Comparison of ENCODE assay signal across 30 cellular contexts in genomic region chr1:28895896-28896608, GRCh38. TPM values are rescaled to one million over a fixed set of nuclear protein-coding genes. Genes with fewer than 3 reads are reported as not detected.
DNase-seq lines count a peak whose midpoint lies in the region; ATAC-seq and TF ChIP-seq lines count a peak whose summit lies in the region.
"Had no signal": no experiment of that assay in that cellular context is flagged by ENCODE, and none has a peak within 500 bp of the region (broad histone marks: within the 10 kb centered on the region; RNA-seq: fewer than 3 reads in every experiment).

No MANE protein-coding gene starts in this region.

- H3K4me1 Mint-ChIP-seq in activated CD4-positive, alpha-beta T cell treated with anti-CD3 and anti-CD28 coated beads, Interleukin-2, amount 10 ng/mL, durations not matched to agents 7 days and 5 days = peaks cover 30% of the 10 kb centered on the region
- H3K4me1 Mint-ChIP-seq in effector memory CD8-positive, alpha-beta T cell (ENCODE audit: low read depth in 2 of 2) = peaks cover 37 to 49% of the 10 kb centered on the region in 2 donors

- CTCF ChIA-PET in activated CD4-positive, alpha-beta T cell treated with anti-CD3 and anti-CD28 coated beads, Interleukin-2, amount 10 ng/mL, durations not matched to agents 7 days and 5 days (lab: Charles Lee) = interaction anchor here (1.0 kb wide), 1 partner anchor 216 kb away, joined by 3 read pairs; no protein-coding TSS in a partner anchor

- no peak overlapping the region for H3K4me3 Mint-ChIP-seq in activated CD4-positive, alpha-beta T cell treated with anti-CD3 and anti-CD28 coated beads, Interleukin-2, amount 10 ng/mL, durations not matched to agents 7 days and 5 days
- H3K4me3 Mint-ChIP-seq in effector memory CD8-positive, alpha-beta T cell = no peak overlapping the region
- H3K4me3 Mint-ChIP-seq: activated CD8-positive, alpha-beta T cell treated with anti-CD3 and anti-CD28 coated beads, Interleukin-2, amount 10 ng/mL, durations not matched to agents 7 days and 5 days; activated naive CD8-positive, alpha-beta T cell treated with anti-CD3 and anti-CD28 coated beads for 36 hours; neural crest cell had no signal

- no peaks in the 10 kb centered on the region for H3K36me3 ChIP-seq in MG63
- H3K36me3 ChIP-seq: SJCRH30, vagina had no signal

- TF ChIP-seq CTCF in omental fat pad (IDR thresholded peaks at IDR 0.05) = no peak

- DNase-seq in activated CD4-positive, alpha-beta T cell treated with anti-CD3 and anti-CD28 coated beads, Interleukin-2, amount 10 ng/mL, durations not matched to agents 7 days and 5 days = no peak
- no peak for DNase-seq in activated CD4-positive, alpha-beta T cell treated with anti-CD3 and anti-CD28 coated beads, Interleukin-2, amount 50 U/mL, for 4 hours
- peak; percentile 15 for DNase-seq in MG63
- DNase-seq in effector memory CD8-positive, alpha-beta T cell = no peak
- no peak for DNase-seq in omental fat pad (ENCODE audit: low spot score)
- no peak for DNase-seq in islet precursor cell
- DNase-seq: activated CD4-positive, CD25-positive, alpha-beta regulatory T cell treated with anti-CD3 and anti-CD28 coated beads, Interleukin-2, amount 50 U/mL, for 72 hours; activated CD8-positive, alpha-beta T cell treated with anti-CD3 and anti-CD28 coated beads, Interleukin-2, amount 10 ng/mL, durations not matched to agents 7 days and 5 days; activated naive CD8-positive, alpha-beta T cell treated with anti-CD3 and anti-CD28 coated beads for 36 hours; AML-193; cerebellar nuclear complex; DMS153; heart right ventricle; left cardiac atrium; mammary epithelial cell; NCI-H1105; NCI-H187 treated with DMSO at 0.1 percent for 48 hours; NCI-H748 treated with DMSO at 0.1 percent for 48 hours; SJCRH30; stimulated activated CD4-positive, alpha-beta T cell treated with anti-CD3 and anti-CD28 coated beads, Interleukin-12 subunit alpha, Interleukin-12 subunit beta, amount 100 ng/mL, for 4 hours; stimulated activated CD4-positive, alpha-beta T cell treated with anti-CD3 and anti-CD28 coated beads, Interleukin-4, amount 100 ng/mL, for 4 hours; stimulated activated naive CD4-positive, alpha-beta T cell treated with Interleukin-2 at 50 U/mL for 16 hours; T-helper 1 cell; testis had no signal

- no peaks in the 10 kb centered on the region for H3K27me3 Mint-ChIP-seq in activated CD4-positive, alpha-beta T cell treated with anti-CD3 and anti-CD28 coated beads, Interleukin-2, amount 10 ng/mL, durations not matched to agents 7 days and 5 days
- no peaks in the 10 kb centered on the region for H3K27me3 Mint-ChIP-seq in effector memory CD8-positive, alpha-beta T cell
- H3K27me3 Mint-ChIP-seq: activated naive CD8-positive, alpha-beta T cell treated with anti-CD3 and anti-CD28 coated beads for 36 hours; progenitor cell of endocrine pancreas had no signal

- no peak for ATAC-seq in effector memory CD8-positive, alpha-beta T cell (replicated peaks)
- peak; percentile 53 for ATAC-seq in omental fat pad (ENCODE audit: low FRiP score)
- no peak for ATAC-seq in GM21723 (IDR thresholded peaks at IDR 0.05; ENCODE audit: unreplicated experiment)
- ATAC-seq in GM18520 (IDR thresholded peaks at IDR 0.05; ENCODE audit: unreplicated experiment) = no peak
- ATAC-seq: activated CD8-positive, alpha-beta T cell treated with anti-CD3 and anti-CD28 coated beads, Interleukin-2, amount 10 ng/mL, durations not matched to agents 7 days and 5 days; sciatic nerve had no signal

- H3K9me3 ChIP-seq in MG63 = no peaks in the 10 kb centered on the region
- H3K9me3 ChIP-seq: heart right ventricle, SJCRH30, testis, vagina had no signal

- POLR2A ChIA-PET in activated CD4-positive, alpha-beta T cell treated with anti-CD3 and anti-CD28 coated beads, Interleukin-2, amount 10 ng/mL, durations not matched to agents 7 days and 5 days (lab: Charles Lee) = no interaction called here

- no peaks in the 10 kb centered on the region for H3K27me3 ChIP-seq in MG63
- H3K27me3 ChIP-seq: heart right ventricle, SJCRH30, testis, vagina had no signal

- H3K4me3 ChIP-seq in MG63 = no peak overlapping the region
- H3K4me3 ChIP-seq: heart right ventricle, SJCRH30, testis, vagina had no signal

- H3K36me3 Mint-ChIP-seq in activated CD4-positive, alpha-beta T cell treated with anti-CD3 and anti-CD28 coated beads, Interleukin-2, amount 10 ng/mL, durations not matched to agents 7 days and 5 days (ENCODE audit: low read depth) = peaks cover 13% of the 10 kb centered on the region
- H3K36me3 Mint-ChIP-seq in effector memory CD8-positive, alpha-beta T cell (ENCODE audit: insufficient read depth) = peaks cover 14% of the 10 kb centered on the region

- peak overlapping the region; percentile 43 for H3K27ac Mint-ChIP-seq in activated CD4-positive, alpha-beta T cell treated with anti-CD3 and anti-CD28 coated beads, Interleukin-2, amount 10 ng/mL, durations not matched to agents 7 days and 5 days
- H3K27ac Mint-ChIP-seq in effector memory CD8-positive, alpha-beta T cell = peak overlapping the region; percentile 33 to 92
- H3K27ac Mint-ChIP-seq: activated CD8-positive, alpha-beta T cell treated with anti-CD3 and anti-CD28 coated beads, Interleukin-2, amount 10 ng/mL, durations not matched to agents 7 days and 5 days; activated naive CD8-positive, alpha-beta T cell treated with anti-CD3 and anti-CD28 coated beads for 36 hours; progenitor cell of endocrine pancreas had no signal

- no peaks in the 10 kb centered on the region for H3K9me3 Mint-ChIP-seq in activated CD4-positive, alpha-beta T cell treated with anti-CD3 and anti-CD28 coated beads, Interleukin-2, amount 10 ng/mL, durations not matched to agents 7 days and 5 days
- H3K9me3 Mint-ChIP-seq in effector memory CD8-positive, alpha-beta T cell = no peaks in the 10 kb centered on the region
- H3K9me3 Mint-ChIP-seq: activated naive CD8-positive, alpha-beta T cell treated with anti-CD3 and anti-CD28 coated beads for 36 hours; neural crest cell had no signal

RNA-seq across cellular contexts. Expression of gene EPB41, which starts 18.3 kb away (rescaled TPM):
- 100 to 1,000 TPM; 163 to 198 TPM for total RNA-seq in activated CD4-positive, alpha-beta T cell treated with anti-CD3 and anti-CD28 coated beads, Interleukin-2, amount 10 ng/mL, durations not matched to agents 7 days and 5 days
- 4.5 and 4.6 TPM in 2 replicates for total RNA-seq in MG63 (2014; rRNA removed; shearing (Covaris generic); ENCODE audit: low replicate concordance)
- total RNA-seq in omental fat pad = 10 to 100 TPM; 28.8 to 57.6 (median 43.2) TPM
